16 cellular contexts compared by ENCODE assay signal in genomic region chrX:78527263-78527662, GRCh38.
DNase-seq lines count a peak whose midpoint lies in the region; ATAC-seq and TF ChIP-seq lines count a peak whose summit lies in the region.
"Had no signal": no experiment of that assay in that cellular context is flagged by ENCODE, and none has a peak within 500 bp of the region (broad histone marks: within the 10 kb centered on the region; RNA-seq: fewer than 3 reads in every experiment).

No MANE protein-coding gene starts in this region.

- TF ChIP-seq POLR2A in IMR-90 (IDR thresholded peaks at IDR 0.05; ENCODE audit: low read depth, low read length), result no peak

- H2AK9ac ChIP-seq in IMR-90 (replicated peaks; ENCODE audit: low read depth, low read length, poor library complexity), result no peak overlapping the region

- no peak overlapping the region for H4K8ac ChIP-seq in IMR-90 (ENCODE audit: low read depth in 2 of 2, low read length in 2 of 2)

- CTCF ChIA-PET in IMR-90 (lab: Yijun Ruan, JAX), result no interaction called here

- BruUV-seq in IMR-90 (replicated peaks; lab: Mats Ljungman, UMichigan), result no TSS peak

- H3K4me1 Mint-ChIP-seq in activated T-cell treated with anti-CD3 and anti-CD28 coated beads, Interleukin-2, amount 50 U/mL, for 24 hours (ENCODE audit: low read depth), result peaks cover 37% of the 10 kb centered on the region
- H3K4me1 Mint-ChIP-seq: neural crest cell had no signal

- no peaks in the 10 kb centered on the region for H3K79me1 ChIP-seq in IMR-90 (ENCODE audit: low read depth in 1 of 2, low read length in 2 of 2)

- DNase-seq in activated T-cell treated with anti-CD3 and anti-CD28 coated beads, Interleukin-2, amount 50 U/mL, for 24 hours, result no peak
- DNase-seq in activated T-cell treated with anti-CD3 and anti-CD28 coated beads, Interleukin-2, amount 50 U/mL, for 1 hour, result no peak
- DNase-seq in IMR-90 (peak; percentile 8), astrocyte of the spinal cord (ENCODE audit: low read depth, low spot score) (peak; percentile 43), DMS153 (lab: John Stamatoyannopoulos, UW) (no peak)
- peak; percentile 5 for DNase-seq in stimulated activated CD4-positive, alpha-beta T cell treated with anti-CD3 and anti-CD28 coated beads, Interleukin-4, amount 100 ng/mL, for 1 hour
- DNase-seq: activated gamma-delta T cell treated with Interleukin-2 at 50 U/mL for 16 hours, MG63, NCI-H510A, Right ventricle myocardium superior had no signal

- dilution Hi-C loops in IMR-90 (cut with HindIII; ENCODE audit: low sequenced_read_pairs, unreplicated experiment), result no loop called here

- WGBS in IMR-90 (ENCODE audit: extremely low coverage in 2 of 2, insufficient read length in 1 of 2), 2 experiments, result no CpG with 5 or more reads among the region's 1 CpG

- peak overlapping the region; percentile 66 for H3K27ac Mint-ChIP-seq in activated T-cell treated with anti-CD3 and anti-CD28 coated beads, Interleukin-2, amount 50 U/mL, for 24 hours

- no peak overlapping the region for H4K91ac ChIP-seq in IMR-90 (ENCODE audit: insufficient read depth, low read depth, low read length)

- peaks cover 43% of the 10 kb centered on the region for H3K27me3 Mint-ChIP-seq in activated T-cell treated with anti-CD3 and anti-CD28 coated beads, Interleukin-2, amount 50 U/mL, for 24 hours

- H3K4me3 ChIP-seq in IMR-90 (ENCODE audit: insufficient read depth, low read depth, low read length) (no peak overlapping the region), astrocyte of the spinal cord (ENCODE audit: low read depth, low read length) (no peak overlapping the region)
- H3K4me3 ChIP-seq: coronary artery, MG63 had no signal

- no peak overlapping the region for H2BK5ac ChIP-seq in IMR-90 (ENCODE audit: low read depth, low read length, poor library complexity, severe bottlenecking)

- no peak overlapping the region for H3K23ac ChIP-seq in IMR-90 (ENCODE audit: low read depth, low read length)

- H4K5ac ChIP-seq in IMR-90 (ENCODE audit: low read depth, low read length), result no peak overlapping the region

- H3K36me3 ChIP-seq in IMR-90 (ENCODE audit: control insufficient read depth, insufficient read depth, low read length), result no peaks in the 10 kb centered on the region
- H3K36me3 ChIP-seq: MG63 had no signal

- H3K18ac ChIP-seq in IMR-90 (ENCODE audit: low read depth, low read length), result no peak overlapping the region

- no peaks in the 10 kb centered on the region for H3K36me3 Mint-ChIP-seq in activated T-cell treated with anti-CD3 and anti-CD28 coated beads, Interleukin-2, amount 50 U/mL, for 24 hours (ENCODE audit: low read depth)

- no peaks in the 10 kb centered on the region for H3K27me3 ChIP-seq in IMR-90 (ENCODE audit: control insufficient read depth, insufficient read depth, low read length)
- H3K27me3 ChIP-seq: MG63 had no signal

- no peak overlapping the region for H3K4me2 ChIP-seq in IMR-90 (ENCODE audit: low read depth, low read length)

- no peak overlapping the region for H2BK120ac ChIP-seq in IMR-90 (ENCODE audit: low read depth, low read length)

- H3K9me3 Mint-ChIP-seq in activated T-cell treated with anti-CD3 and anti-CD28 coated beads, Interleukin-2, amount 50 U/mL, for 24 hours, result no peaks in the 10 kb centered on the region

- no peak for TF ChIP-seq RAD21 in IMR-90 (IDR thresholded peaks at IDR 0.05; ENCODE audit: low read length)

- H3K4me3 Mint-ChIP-seq in activated T-cell treated with anti-CD3 and anti-CD28 coated beads, Interleukin-2, amount 50 U/mL, for 24 hours, result no peak overlapping the region
- H3K4me3 Mint-ChIP-seq: neural crest cell had no signal

- POLR2A ChIA-PET in IMR-90 (lab: Charles Lee; ENCODE audit: unreplicated experiment), result no interaction called here

- H4K20me1 ChIP-seq in IMR-90 (ENCODE audit: insufficient read depth, low read length), result no peaks in the 10 kb centered on the region

- H3K14ac ChIP-seq in IMR-90 (replicated peaks; ENCODE audit: low read depth, low read length), result no peak overlapping the region

- no peak overlapping the region for H3K56ac ChIP-seq in IMR-90 (ENCODE audit: extremely low read depth, insufficient read depth, low read length)

- no peak overlapping the region for H3K27ac ChIP-seq in IMR-90 (ENCODE audit: insufficient read depth, low read length)
- H3K27ac ChIP-seq: coronary artery, HL-60 had no signal

- intact Hi-C loops in IMR-90 (cut with micrococcal nuclease), result no loop called here

- TF ChIP-seq CTCF in IMR-90 (conservative IDR thresholded peaks at IDR 0.05; ENCODE audit: low read depth, low read length), result no peak
- no peak for TF ChIP-seq CTCF in astrocyte of the spinal cord (IDR thresholded peaks at IDR 0.05; ENCODE audit: low read depth, low read length)

- no peaks in the 10 kb centered on the region for H3K9me1 ChIP-seq in IMR-90 (ENCODE audit: insufficient read depth, low read length)

- H2BK15ac ChIP-seq in IMR-90 (ENCODE audit: low read depth, low read length), result no peak overlapping the region

- H3K4ac ChIP-seq in IMR-90 (ENCODE audit: low read depth, low read length), result no peak overlapping the region

- H2AFZ ChIP-seq in IMR-90 (replicated peaks; ENCODE audit: low read length, poor library complexity), result no peak overlapping the region

- H3K4me1 ChIP-seq in IMR-90 (ENCODE audit: control insufficient read depth, insufficient read depth, low read length), result no peaks in the 10 kb centered on the region

- H3K9ac ChIP-seq in IMR-90 (ENCODE audit: low read depth, low read length), result no peak overlapping the region

- no peak overlapping the region for H2AK5ac ChIP-seq in IMR-90 (ENCODE audit: low read depth, low read length)

- no peak overlapping the region for H2BK20ac ChIP-seq in IMR-90 (ENCODE audit: low read depth, low read length)

- no peaks in the 10 kb centered on the region for H3K9me3 ChIP-seq in IMR-90 (ENCODE audit: control insufficient read depth, insufficient read depth, low read length)
- H3K9me3 ChIP-seq: MG63 had no signal

- in situ Hi-C loops in IMR-90 (cut with MboI; ENCODE audit: low sequenced_read_pairs) (no loop called here), astrocyte of the spinal cord (cut with HindIII; ENCODE audit: low sequenced_read_pairs) (no loop called here)

- ATAC-seq in IMR-90 (ENCODE audit: low read depth) (no peak), GM21381 (IDR thresholded peaks at IDR 0.05; ENCODE audit: unreplicated experiment) (no peak), GM19452 (IDR thresholded peaks at IDR 0.05; ENCODE audit: unreplicated experiment) (no peak)
- ATAC-seq: left lobe of liver had no signal

TF ChIP-seq in IMR-90, 13 proteins besides CTCF, POLR2A, EP300 and RAD21:
- TF ChIP-seq CEBPB (IDR thresholded peaks at IDR 0.05; ENCODE audit: low read depth, low read length) (no peak), RCOR1 (IDR thresholded peaks at IDR 0.05; ENCODE audit: insufficient replicate concordance, low read length) (no peak), BHLHE40 (IDR thresholded peaks at IDR 0.05; ENCODE audit: low read depth, low read length) (no peak), SMC3 (IDR thresholded peaks at IDR 0.05; ENCODE audit: low read depth, low read length) (no peak), CHD1 (IDR thresholded peaks at IDR 0.05; ENCODE audit: low read depth, low read length) (no peak), MAZ (IDR thresholded peaks at IDR 0.05; ENCODE audit: borderline replicate concordance, low read depth, low read length) (no peak), MXI1 (IDR thresholded peaks at IDR 0.05; ENCODE audit: borderline replicate concordance, low read depth, low read length) (no peak), RFX5 (IDR thresholded peaks at IDR 0.05; ENCODE audit: low read depth, low read length) (no peak), FOS (IDR thresholded peaks at IDR 0.05; ENCODE audit: low read depth, low read length) (no peak), NFE2L2 (IDR thresholded peaks at IDR 0.05; ENCODE audit: low read depth, low read length) (no peak), MAFK (IDR thresholded peaks at IDR 0.05; ENCODE audit: low read depth, low read length) (no peak), ELK1 (IDR thresholded peaks at IDR 0.05; ENCODE audit: borderline replicate concordance, low read depth, low read length) (no peak), USF2 (IDR thresholded peaks at IDR 0.05; ENCODE audit: low read depth, low read length) (no peak)

Comparison
In these comparisons a context has a peak if more than half of its experiments do, and no peak if none do; other contexts are left out.
1. DNase-seq: peak in IMR-90 (single experiment), astrocyte of the spinal cord (single experiment) and stimulated activated CD4-positive, alpha-beta T cell treated with anti-CD3 and anti-CD28 coated beads, Interleukin-4, amount 100 ng/mL, for 1 hour (single experiment); none in activated T-cell treated with anti-CD3 and anti-CD28 coated beads, Interleukin-2, amount 50 U/mL, for 24 hours (single experiment), activated T-cell treated with anti-CD3 and anti-CD28 coated beads, Interleukin-2, amount 50 U/mL, for 1 hour (single experiment) and DMS153 (single experiment).